In genomic region chr10:30058111-30058510, GRCh38 we compare ENCODE assay signal across 10 cellular contexts. TPM values are rescaled to one million over a fixed set of nuclear protein-coding genes. Genes with fewer than 3 reads are reported as not detected.
DNase-seq lines count a peak whose midpoint lies in the region; ATAC-seq and TF ChIP-seq lines count a peak whose summit lies in the region.
"Had no signal": no experiment of that assay in that cellular context is flagged by ENCODE, and none has a peak within 500 bp of the region (broad histone marks: within the 10 kb centered on the region; RNA-seq: fewer than 3 reads in every experiment).

No MANE protein-coding gene starts in this region.

- in situ Hi-C loops in KBM-7 (cut with MboI; ENCODE audit: low pct_unique_long_range_greater_than_20kb, low sequenced_read_pairs) = no loop called here

- TF ChIP-seq POLR2A in breast epithelium (IDR thresholded peaks at IDR 0.05) = no peak

- DNase-seq in activated CD8-positive, alpha-beta memory T cell treated with anti-CD3 and anti-CD28 coated beads for 24 hours = peak; percentile 43
- DNase-seq in activated CD8-positive, alpha-beta memory T cell treated with anti-CD3 and anti-CD28 coated beads, Interleukin-2, amount 50 U/mL, for 48 hours = no peak
- no peak for DNase-seq in breast epithelium (ENCODE audit: low spot score in 2 of 2)
- no peak for DNase-seq in lower lobe of right lung
- no peak for DNase-seq in NCI-H748 (lab: John Stamatoyannopoulos, UW; ENCODE audit: unreplicated experiment)
- DNase-seq in KBM-7 = no peak
- DNase-seq: AML-193 had no signal

- H3K36me3 ChIP-seq in breast epithelium (no peaks in the 10 kb centered on the region), lower lobe of right lung (no peaks in the 10 kb centered on the region), thymus (ENCODE audit: control insufficient read depth, insufficient read depth) (no peaks in the 10 kb centered on the region)

- ATAC-seq in lower lobe of right lung = peak; percentile 27 to 28
- ATAC-seq in activated CD4-positive, CD25-positive, alpha-beta regulatory T cell treated with anti-CD3 and anti-CD28 coated beads, Interleukin-2, amount 50 U/mL, for 24 hours = no peak

- H3K4me3 ChIP-seq in breast epithelium (peak overlapping the region; percentile 67 to 91 (median 85)), lower lobe of right lung (peak overlapping the region; percentile 73), thymus (ENCODE audit: low read length) (peak overlapping the region; percentile 52)

- H3K27me3 ChIP-seq in breast epithelium (no peaks in the 10 kb centered on the region), lower lobe of right lung (ENCODE audit: low read depth) (peaks cover 10% of the 10 kb centered on the region), thymus (ENCODE audit: control insufficient read depth, insufficient read depth) (peaks cover 32% of the 10 kb centered on the region)

- TF ChIP-seq CTCF in breast epithelium (IDR thresholded peaks at IDR 0.05) (no peak), lower lobe of right lung (IDR thresholded peaks at IDR 0.05) (no peak)

- H3K27ac ChIP-seq in breast epithelium = peak overlapping the region; percentile 70 to 91
- peak overlapping the region; percentile 89 for H3K27ac ChIP-seq in lower lobe of right lung
- H3K27ac ChIP-seq in thymus (ENCODE audit: low read depth) = peak overlapping the region; percentile 36
- H3K27ac ChIP-seq: HL-60 had no signal

- no peaks in the 10 kb centered on the region for H3K9me3 ChIP-seq in breast epithelium
- no peaks in the 10 kb centered on the region for H3K9me3 ChIP-seq in lower lobe of right lung
- H3K9me3 ChIP-seq in thymus (ENCODE audit: control insufficient read depth) = no peaks in the 10 kb centered on the region

- intact Hi-C loops in breast epithelium (cut with DNase I; ENCODE audit: low total_unique reads) (no loop called here), lower lobe of right lung (cut with DNase I) (no loop called here)

- WGBS in thymus = 87% methylated on average over 10 of the region's 10 CpGs

- H3K4me1 ChIP-seq in breast epithelium = no peaks in the 10 kb centered on the region
- H3K4me1 ChIP-seq in lower lobe of right lung = peaks cover 20% of the 10 kb centered on the region
- H3K4me1 ChIP-seq in thymus (ENCODE audit: control insufficient read depth, insufficient read depth, low read length) = peaks cover 2% of the 10 kb centered on the region

RNA-seq across cellular contexts. Expression of gene JCAD, which starts 1.3 kb away (rescaled TPM):
- 10 to 100 TPM; 11.1 to 69.3 (median 16.1) TPM for total RNA-seq in breast epithelium
- total RNA-seq in lower lobe of right lung = 101 TPM
- 5.9 TPM for polyA plus RNA-seq in thymus

Comparison
In these comparisons a context has a peak if more than half of its experiments do, and no peak if none do; other contexts are left out.
1. H3K27ac ChIP-seq: peak in every context shown above with its lines; median percentile 89 in lower lobe of right lung; 80 in breast epithelium; 36 in thymus.
2. ATAC-seq: peak in lower lobe of right lung (2 of 2); none in activated CD4-positive, CD25-positive, alpha-beta regulatory T cell treated with anti-CD3 and anti-CD28 coated beads, Interleukin-2, amount 50 U/mL, for 24 hours (0 of 2).
3. Peak in every context shown above with its lines, with median percentiles within 50 percentile points of each other: H3K4me3 ChIP-seq.